Comparison of ENCODE assay signal across 9 cellular contexts in genomic region chr5:76583163-76584047, GRCh38. TPM values are rescaled to one million over a fixed set of nuclear protein-coding genes. Genes with fewer than 3 reads are reported as not detected.
DNase-seq lines count a peak whose midpoint lies in the region; TF ChIP-seq lines count a peak whose summit lies in the region.
"Had no signal": no experiment of that assay in that cellular context is flagged by ENCODE, and none has a peak within 500 bp of the region (broad histone marks: within the 10 kb centered on the region; RNA-seq: fewer than 3 reads in every experiment).

No MANE protein-coding gene starts in this region.

- H3K36me3 ChIP-seq in OCI-LY1 (ENCODE audit: insufficient read depth, low read length) (no peaks in the 10 kb centered on the region), endodermal cell (ENCODE audit: control insufficient read depth, insufficient read depth, low read length) (no peaks in the 10 kb centered on the region), osteoblast (ENCODE audit: insufficient read depth, low read length) (no peaks in the 10 kb centered on the region), WERI-Rb-1 (no peaks in the 10 kb centered on the region)

- H3K27ac Mint-ChIP-seq in endodermal cell: no peak overlapping the region

- TF ChIP-seq CTCF in GM10266 (IDR thresholded peaks at IDR 0.05; ENCODE audit: control insufficient read depth, insufficient read depth, low read depth, missing control alignments) (peak; percentile 35), OCI-LY1 (IDR thresholded peaks at IDR 0.05; ENCODE audit: low read length) (peak; percentile 39), endodermal cell (conservative IDR thresholded peaks at IDR 0.05) (peak; percentile 67), osteoblast (IDR thresholded peaks at IDR 0.05; ENCODE audit: extremely low read depth, low read depth, low read length) (peak; percentile 53), WERI-Rb-1 (IDR thresholded peaks at IDR 0.05; ENCODE audit: low read depth, low read length) (no peak)

- no peaks in the 10 kb centered on the region for H3F3A ChIP-seq in OCI-LY1 (ENCODE audit: insufficient read depth, low read length)

- WGBS in endodermal cell (ENCODE audit: insufficient coverage in 1 of 2, insufficient read length in 1 of 2), 2 experiments: 66 to 70% methylated on average over 3 to 6 of the region's 7 CpGs

- H4K20me1 ChIP-seq in OCI-LY1 (ENCODE audit: insufficient read depth, low read length) (no peaks in the 10 kb centered on the region), osteoblast (ENCODE audit: insufficient read depth, low read length) (no peaks in the 10 kb centered on the region)

- no peaks in the 10 kb centered on the region for H3K79me2 ChIP-seq in OCI-LY1 (ENCODE audit: insufficient read depth, low read length)
- no peaks in the 10 kb centered on the region for H3K79me2 ChIP-seq in osteoblast (ENCODE audit: insufficient read depth, low read length)

- no peak overlapping the region for H3K27ac ChIP-seq in OCI-LY1 (ENCODE audit: low read depth, low read length, poor library complexity, severe bottlenecking)
- H3K27ac ChIP-seq in endodermal cell (ENCODE audit: low read depth, low read length): no peak overlapping the region
- H3K27ac ChIP-seq in osteoblast (ENCODE audit: low read depth, low read length): no peak overlapping the region
- H3K27ac ChIP-seq in WERI-Rb-1: no peak overlapping the region

- H3K4me3 Mint-ChIP-seq in endodermal cell: no peak overlapping the region

- H3K4me3 ChIP-seq in OCI-LY1 (ENCODE audit: low read depth, low read length, poor library complexity, severe bottlenecking) (no peak overlapping the region), endodermal cell (ENCODE audit: low read length) (no peak overlapping the region), osteoblast (ENCODE audit: insufficient read depth, low read length) (no peak overlapping the region), WERI-Rb-1 (ENCODE audit: low read depth, low read length) (no peak overlapping the region)

- H3K4me1 Mint-ChIP-seq in endodermal cell: peaks cover 16% of the 10 kb centered on the region

- peaks cover 13% of the 10 kb centered on the region for H3K27me3 Mint-ChIP-seq in endodermal cell (ENCODE audit: insufficient read depth)

- H3K9ac ChIP-seq in OCI-LY1 (ENCODE audit: low read length) (no peak overlapping the region), endodermal cell (ENCODE audit: extremely low read depth, low read length, poor library complexity, severe bottlenecking) (no peak overlapping the region)

- H3K9me3 Mint-ChIP-seq in endodermal cell: no peaks in the 10 kb centered on the region

- H3K4me1 ChIP-seq in OCI-LY1 (ENCODE audit: insufficient read depth, low read length, severe bottlenecking): peaks cover 10% of the 10 kb centered on the region
- H3K4me1 ChIP-seq in endodermal cell (ENCODE audit: control insufficient read depth, insufficient read depth, low read length): peaks cover 9% of the 10 kb centered on the region
- peaks cover 7% of the 10 kb centered on the region for H3K4me1 ChIP-seq in osteoblast (ENCODE audit: insufficient read depth, low read length)

- DNase-seq in GM10266 (ENCODE audit: extremely low spot score) (no peak), endodermal cell (no peak), osteoblast (ENCODE audit: insufficient read length, low spot score, missing footprints) (no peak), WERI-Rb-1 (no peak), germinal center (ENCODE audit: low spot score) (no peak), NCI-H2196 treated with DMSO at 0.1 percent for 48 hours (lab: John Stamatoyannopoulos, UW; ENCODE audit: unreplicated experiment) (no peak)
- DNase-seq in activated effector memory CD4-positive, alpha-beta T cell treated with anti-CD3 and anti-CD28 coated beads, Interleukin-2, amount 50 U/mL, for 16 hours: no peak
- DNase-seq: caudate nucleus had no signal

- H3K27me3 ChIP-seq in OCI-LY1 (ENCODE audit: insufficient read depth, low read length) (no peaks in the 10 kb centered on the region), endodermal cell (ENCODE audit: control insufficient read depth, insufficient read depth, low read length, poor library complexity, severe bottlenecking) (no peaks in the 10 kb centered on the region), osteoblast (ENCODE audit: insufficient read depth, low read length) (peaks cover 11% of the 10 kb centered on the region), WERI-Rb-1 (ENCODE audit: insufficient read depth, low read depth, severe bottlenecking) (no peaks in the 10 kb centered on the region)

- H3K36me3 Mint-ChIP-seq in endodermal cell (ENCODE audit: low read depth): no peaks in the 10 kb centered on the region

- no peaks in the 10 kb centered on the region for H3K9me2 ChIP-seq in OCI-LY1 (ENCODE audit: low read depth, low read length)

- no peaks in the 10 kb centered on the region for H3K9me3 ChIP-seq in OCI-LY1 (ENCODE audit: low read length)
- H3K9me3 ChIP-seq in endodermal cell (ENCODE audit: control insufficient read depth, low read length): no peaks in the 10 kb centered on the region
- no peaks in the 10 kb centered on the region for H3K9me3 ChIP-seq in osteoblast (ENCODE audit: low read depth, low read length)
- no peaks in the 10 kb centered on the region for H3K9me3 ChIP-seq in WERI-Rb-1 (ENCODE audit: severe bottlenecking)

- H3K4me2 ChIP-seq in OCI-LY1 (ENCODE audit: low read length) (no peak overlapping the region), osteoblast (ENCODE audit: insufficient read depth, low read length) (no peak overlapping the region)

- H2AFZ ChIP-seq in OCI-LY1 (ENCODE audit: low read length): no peak overlapping the region
- no peak overlapping the region for H2AFZ ChIP-seq in osteoblast (ENCODE audit: low read length)

RNA-seq across cellular contexts. Expression of gene F2RL2, which starts 39.8 kb away (rescaled TPM):
- under 1 TPM; 0.18 to 0.53 TPM for total RNA-seq in endodermal cell
- 0.61 TPM for polyA plus RNA-seq in endodermal cell (2013, experiment 1 of 2)
- 0.91 TPM for polyA plus RNA-seq in endodermal cell (2013, experiment 2 of 2)
- 1.1 and 1.5 TPM in 2 replicates for total RNA-seq in osteoblast
